ENCODE assay signal across 6 cellular contexts in the genomic region with DNA sequence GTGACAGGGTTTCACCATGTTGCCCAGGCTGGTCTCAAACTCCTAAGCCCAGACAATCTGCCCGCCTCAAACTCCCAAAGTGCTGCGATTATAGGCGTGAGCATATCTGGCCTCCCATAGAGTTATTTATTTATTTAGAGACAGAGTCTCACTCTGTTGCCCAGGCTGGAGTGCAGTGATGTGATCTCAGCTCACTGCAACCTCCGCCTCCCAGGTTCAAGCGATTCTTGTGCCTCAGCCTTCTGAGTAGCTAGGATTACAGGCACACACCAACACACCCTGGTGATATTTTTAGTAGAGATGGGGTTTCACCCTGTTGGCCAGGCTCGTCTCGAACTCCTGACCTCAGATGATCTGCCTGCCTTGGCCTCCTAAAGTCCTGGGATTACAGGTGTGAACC. TPM values are rescaled to one million over a fixed set of nuclear protein-coding genes. Genes with fewer than 3 reads are reported as not detected.
DNase-seq lines count a peak whose midpoint lies in the region; ATAC-seq and TF ChIP-seq lines count a peak whose summit lies in the region.
"Not testable (repeated sequence)": the region's sequence is repeated elsewhere in the genome, so short reads cannot be mapped to it uniquely, and the experiment has no call there.

No MANE protein-coding gene starts in this region.

- not testable (repeated sequence) for H3K27me3 ChIP-seq in left ventricle myocardium inferior (ENCODE audit: low read depth); right lobe of liver; sigmoid colon; skeletal muscle tissue (ENCODE audit: control insufficient read depth in 3 of 3, insufficient read depth in 3 of 3, low read length in 3 of 3); thyroid gland; upper lobe of left lung

- H3K27ac ChIP-seq in left ventricle myocardium inferior (replicated peaks) (peak overlapping the region; percentile 88), right lobe of liver (peak overlapping the region in 2 of 3 donors; percentile 70 to 88), sigmoid colon (peak overlapping the region in 3 of 4 donors; percentile 33 to 73 (median 66)), skeletal muscle tissue (ENCODE audit: low read depth, low read length) (peak overlapping the region; percentile 91), thyroid gland (peak overlapping the region; percentile 53 to 92 (median 86)), upper lobe of left lung (peak overlapping the region; percentile 48 to 81 (median 69))

- ATAC-seq in right lobe of liver; upper lobe of left lung (ENCODE audit: low FRiP score in 2 of 2): not testable (repeated sequence)

- not testable (repeated sequence) for TF ChIP-seq EP300 in sigmoid colon (IDR thresholded peaks at IDR 0.05); upper lobe of left lung (IDR thresholded peaks at IDR 0.05)

- WGBS in right lobe of liver (ENCODE audit: insufficient coverage, low coverage, low lambda C conversion rate, missing lambda C conversion rate) = 64% methylated on average over 7 of the region's 7 CpGs
- 77 to 93% methylated on average over 7 of the region's 7 CpGs for WGBS in sigmoid colon, 2 donors
- WGBS in thyroid gland, 2 donors = 89 to 94% methylated on average over 7 of the region's 7 CpGs
- 83 to 91% methylated on average over 5 to 7 of the region's 7 CpGs for WGBS in upper lobe of left lung, 2 donors

- not testable (repeated sequence) for H3K36me3 ChIP-seq in left ventricle myocardium inferior; right lobe of liver; sigmoid colon; skeletal muscle tissue (ENCODE audit: control insufficient read depth in 3 of 3, insufficient read depth in 3 of 3, low read length in 3 of 3); thyroid gland; upper lobe of left lung

- not testable (repeated sequence) for TF ChIP-seq POLR2A in right lobe of liver (IDR thresholded peaks at IDR 0.05); sigmoid colon (IDR thresholded peaks at IDR 0.05); thyroid gland (IDR thresholded peaks at IDR 0.05); upper lobe of left lung (IDR thresholded peaks at IDR 0.05)

- H3K4me1 ChIP-seq in left ventricle myocardium inferior = peaks cover 17% of the 10 kb centered on the region
- H3K4me1 ChIP-seq in right lobe of liver = peaks cover 0 to 40% (median 13%) of the 10 kb centered on the region in 4 donors
- peaks cover 0 to 37% (median 5%) of the 10 kb centered on the region in 4 donors for H3K4me1 ChIP-seq in sigmoid colon
- peaks cover 10 to 19% (median 16%) of the 10 kb centered on the region in 3 donors for H3K4me1 ChIP-seq in skeletal muscle tissue (ENCODE audit: control insufficient read depth in 3 of 3, insufficient read depth in 3 of 3, low read length in 3 of 3)
- H3K4me1 ChIP-seq in thyroid gland = peaks cover 26 to 42% of the 10 kb centered on the region in 2 donors
- H3K4me1 ChIP-seq in upper lobe of left lung = peaks cover 0 to 15% (median 4%) of the 10 kb centered on the region in 4 donors

- not testable (repeated sequence) for H3K9me3 ChIP-seq in left ventricle myocardium inferior (replicated peaks); right lobe of liver; sigmoid colon; skeletal muscle tissue (ENCODE audit: control insufficient read depth in 3 of 3, low read length in 3 of 3); thyroid gland; upper lobe of left lung

- not testable (repeated sequence) for H3K4me3 ChIP-seq in left ventricle myocardium inferior; right lobe of liver; sigmoid colon; skeletal muscle tissue (ENCODE audit: low read length in 3 of 3); thyroid gland (replicated peaks in 1 of 3); upper lobe of left lung

- DNase-seq in left ventricle myocardium inferior, right lobe of liver, sigmoid colon, upper lobe of left lung: not testable (repeated sequence)
- DNase-seq in thyroid gland = peak; percentile 29 to 40

- TF ChIP-seq CTCF in left ventricle myocardium inferior (IDR thresholded peaks at IDR 0.05; ENCODE audit: borderline replicate concordance); right lobe of liver (IDR thresholded peaks at IDR 0.05); sigmoid colon (IDR thresholded peaks at IDR 0.05); thyroid gland (IDR thresholded peaks at IDR 0.05); upper lobe of left lung (IDR thresholded peaks at IDR 0.05): not testable (repeated sequence)

- peak overlapping the region in 1 of 3 donors; percentile 59 for H3K9ac ChIP-seq in skeletal muscle tissue (ENCODE audit: low read depth in 1 of 3, low read length in 3 of 3)

- intact Hi-C loops in left ventricle myocardium inferior (cut with micrococcal nuclease); right lobe of liver (cut with DNase I); sigmoid colon (cut with DNase I); thyroid gland (cut with DNase I): not testable (repeated sequence)

RNA-seq across cellular contexts. Expression of a gene that starts 28.0 kb away (rescaled TPM):
- total RNA-seq in left ventricle myocardium inferior (9.1 TPM), right lobe of liver (10 to 100 TPM in 5 of 6 experiments, 1 to 10 TPM in 1; 9.3 to 24.6 (median 13.4) TPM), sigmoid colon (10 to 100 TPM; 16.1 to 24.7 (median 19.3) TPM), skeletal muscle tissue (10.4 TPM), thyroid gland (10 to 100 TPM; 10.9 to 18.4 (median 15.1) TPM), upper lobe of left lung (10 to 100 TPM; 11.5 to 26.1 (median 21.9) TPM)
- 10 to 100 TPM in 1 of 3 donors, 1 to 10 TPM in 2; 8.4 to 10.4 (median 10.0) TPM for polyA plus RNA-seq in sigmoid colon
